In the genomic region with DNA sequence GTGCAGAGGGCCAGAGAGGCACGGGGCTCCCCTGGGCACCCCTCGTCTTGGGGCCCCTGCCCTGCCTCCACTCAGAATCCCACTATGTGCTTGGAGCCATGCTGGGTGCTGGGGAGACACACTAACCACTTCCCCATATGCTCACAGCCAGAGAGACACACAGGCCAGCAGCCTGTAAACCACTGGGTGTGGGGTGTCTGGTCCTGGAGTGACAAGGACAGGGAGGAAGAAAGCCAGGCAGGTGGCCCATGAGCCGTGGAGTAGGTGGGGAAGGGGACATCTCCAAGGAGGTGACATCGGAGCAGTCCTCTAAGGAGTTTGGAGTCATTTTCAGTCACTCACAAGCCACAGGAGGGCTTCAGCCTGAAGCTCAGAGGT, we compare ENCODE assay signal across 9 cellular contexts. TPM values are rescaled to one million over a fixed set of nuclear protein-coding genes. Genes with fewer than 3 reads are reported as not detected.
DNase-seq lines count a peak whose midpoint lies in the region; ATAC-seq and TF ChIP-seq lines count a peak whose summit lies in the region.
"Had no signal": no experiment of that assay in that cellular context is flagged by ENCODE, and none has a peak within 500 bp of the region (broad histone marks: within the 10 kb centered on the region; RNA-seq: fewer than 3 reads in every experiment).

No MANE protein-coding gene starts in this region.

- H3K14ac ChIP-seq in trophoblast cell (ENCODE audit: low read length), result peak overlapping the region; percentile 97

- ATAC-seq in RWPE2 (ENCODE audit: low read depth) (0 out of 3 replicates have a peak, but pooled peaks have one; percentile 1), HG02852 (IDR thresholded peaks at IDR 0.05; ENCODE audit: unreplicated experiment) (no peak), GM19324 (IDR thresholded peaks at IDR 0.05; ENCODE audit: low FRiP score, unreplicated experiment) (no peak)

- H3K9me3 ChIP-seq in RWPE2 (ENCODE audit: severe bottlenecking), result peaks cover 3% of the 10 kb centered on the region
- peaks cover 22% of the 10 kb centered on the region for H3K9me3 ChIP-seq in trophoblast cell (ENCODE audit: insufficient read depth, low read depth, low read length)

- H3K36me3 ChIP-seq in RWPE2 (ENCODE audit: low read depth) (no peaks in the 10 kb centered on the region), trophoblast cell (ENCODE audit: control insufficient read depth in 1 of 2, insufficient read depth in 2 of 2, low read length in 2 of 2) (no peaks in the 10 kb centered on the region)

- H3K4me3 ChIP-seq in AG10803 (ENCODE audit: low read length) (peak overlapping the region; percentile 6), RWPE2 (ENCODE audit: severe bottlenecking) (no peak overlapping the region), trophoblast cell (ENCODE audit: low read depth, low read length) (no peak overlapping the region)

- DNase-seq in AG10803 (ENCODE audit: low read depth), result no peak
- no peak for DNase-seq in RWPE2 (ENCODE audit: low spot score)
- DNase-seq in globus pallidus (ENCODE audit: low spot score), result peak; percentile 31
- no peak for DNase-seq in trophoblast cell
- no peak for DNase-seq in NCI-H526 (lab: John Stamatoyannopoulos, UW)
- no peak for DNase-seq in GOT3 (lab: John Stamatoyannopoulos, UW)
- DNase-seq: NCI-H2081 treated with DMSO at 0.1 percent for 48 hours had no signal

- TF ChIP-seq CTCF in AG10803 (conservative IDR thresholded peaks at IDR 0.05; ENCODE audit: low read length), result no peak
- TF ChIP-seq CTCF in RWPE2 (IDR thresholded peaks at IDR 0.05; ENCODE audit: poor library complexity, severe bottlenecking), result no peak

- H2BK120ac ChIP-seq in trophoblast cell (ENCODE audit: insufficient read depth, low read length, poor library complexity), result peak overlapping the region; percentile 99

- peak overlapping the region; percentile 27 for H3K4me2 ChIP-seq in trophoblast cell (ENCODE audit: low read length)

- H3K18ac ChIP-seq in trophoblast cell (ENCODE audit: low read length), result peak overlapping the region; percentile 94

- peak overlapping the region; percentile 100 for H4K91ac ChIP-seq in trophoblast cell (ENCODE audit: low read depth, low read length)

- no peak overlapping the region for H3K23ac ChIP-seq in trophoblast cell (ENCODE audit: low read length)

- H3K79me1 ChIP-seq in trophoblast cell (ENCODE audit: low read length), result peaks cover 34% of the 10 kb centered on the region

- no peak overlapping the region for H3K9ac ChIP-seq in trophoblast cell (ENCODE audit: low read length)

- H3K79me2 ChIP-seq in trophoblast cell (ENCODE audit: control insufficient read depth, insufficient read depth, low read length, poor library complexity), result peaks cover 10% of the 10 kb centered on the region

- H3K4me1 ChIP-seq in RWPE2 (ENCODE audit: insufficient read depth, poor library complexity, severe bottlenecking) (peaks cover 14% of the 10 kb centered on the region), trophoblast cell (ENCODE audit: control insufficient read depth in 1 of 2, insufficient read depth in 2 of 2, low read length in 2 of 2) (peaks cover 23 to 28% of the 10 kb centered on the region in 2 experiments)

- peak overlapping the region; percentile 49 for H4K12ac ChIP-seq in trophoblast cell (ENCODE audit: low read depth, low read length)

- WGBS in trophoblast cell (ENCODE audit: extremely low coverage, insufficient coverage, insufficient read length), result no CpG with 5 or more reads among the region's 4 CpGs

- peak overlapping the region; percentile 99 for H2BK12ac ChIP-seq in trophoblast cell (ENCODE audit: low read length)

- H2AK5ac ChIP-seq in trophoblast cell (ENCODE audit: low read length), result peak overlapping the region; percentile 98

- no peaks in the 10 kb centered on the region for H3K27me3 ChIP-seq in RWPE2 (ENCODE audit: insufficient read depth, poor library complexity, severe bottlenecking)
- H3K27me3 ChIP-seq in trophoblast cell (ENCODE audit: insufficient read depth, low read length), result no peaks in the 10 kb centered on the region

- H2AFZ ChIP-seq in trophoblast cell (ENCODE audit: insufficient read depth, low read length, poor library complexity), result peak overlapping the region; percentile 61

- peak overlapping the region; percentile 96 for H3K4ac ChIP-seq in trophoblast cell (ENCODE audit: low read depth, low read length)

- H3K27ac ChIP-seq in RWPE2 (ENCODE audit: poor library complexity, severe bottlenecking) (peak overlapping the region; percentile 92), trophoblast cell (ENCODE audit: low read depth, low read length) (peak overlapping the region; percentile 98)

- H2BK5ac ChIP-seq in trophoblast cell (ENCODE audit: low read depth, low read length, poor library complexity), result peak overlapping the region; percentile 98

- H4K8ac ChIP-seq in trophoblast cell (ENCODE audit: low read depth, low read length), result peak overlapping the region; percentile 93

RNA-seq across cellular contexts. Expression of a gene that starts 58.9 kb away (rescaled TPM):
- polyA plus RNA-seq in trophoblast cell (2013), result 604 and 638 TPM in 2 replicates
